1 cellular context compared by ENCODE assay signal in the genomic region with DNA sequence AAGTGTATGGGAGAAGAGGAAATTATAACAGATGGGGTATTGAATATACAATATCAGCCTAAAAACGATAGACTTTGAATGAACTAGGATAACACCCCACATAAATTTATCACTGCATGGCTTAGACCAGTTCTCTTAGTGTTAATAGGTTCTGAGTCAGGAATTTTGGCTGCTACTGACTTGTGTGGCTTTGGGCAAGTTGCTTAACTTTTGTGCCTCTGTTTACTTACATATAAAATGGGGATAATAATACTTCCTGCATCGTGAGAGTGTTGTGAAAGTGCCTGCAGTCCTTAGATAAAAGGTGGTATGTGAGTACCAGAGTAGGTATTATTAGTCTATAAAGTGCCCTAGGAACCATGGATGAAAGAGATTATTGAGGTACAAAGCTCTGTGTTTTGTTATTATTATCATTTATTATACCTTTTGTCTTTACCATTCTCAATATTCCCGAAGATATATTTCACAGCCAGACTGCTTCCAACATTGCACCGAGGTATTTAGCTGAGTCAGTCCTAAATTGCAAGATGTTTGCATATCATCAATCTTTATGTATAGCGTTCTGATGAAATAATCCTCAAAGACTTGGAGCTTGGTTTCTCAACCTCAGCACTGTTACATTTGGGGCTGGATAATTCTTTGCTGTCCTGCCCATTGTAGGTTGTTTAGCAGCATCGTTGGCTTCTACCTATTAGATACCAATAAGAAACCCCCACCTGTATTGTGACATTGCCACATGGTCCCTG.
TF ChIP-seq lines count a peak whose summit lies in the region.

No MANE protein-coding gene starts in this region.

TF ChIP-seq in H1, 55 proteins besides CTCF, POLR2A, EP300 and RAD21:
- TF ChIP-seq, protein P1, sequence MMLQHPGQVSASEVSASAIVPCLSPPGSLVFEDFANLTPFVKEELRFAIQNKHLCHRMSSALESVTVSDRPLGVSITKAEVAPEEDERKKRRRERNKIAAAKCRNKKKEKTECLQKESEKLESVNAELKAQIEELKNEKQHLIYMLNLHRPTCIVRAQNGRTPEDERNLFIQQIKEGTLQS (IDR thresholded peaks at IDR 0.05; ENCODE audit: insufficient read depth, low read depth, low read length), result no peak
- TF ChIP-seq TAF1 (IDR thresholded peaks at IDR 0.05; ENCODE audit: low read depth, low read length), result no peak
- TF ChIP-seq CEBPB (IDR thresholded peaks at IDR 0.05; ENCODE audit: low read depth, low read length), result no peak
- no peak for TF ChIP-seq MAFK (IDR thresholded peaks at IDR 0.05; ENCODE audit: low read depth, low read length)
- TF ChIP-seq GABPA (IDR thresholded peaks at IDR 0.05; ENCODE audit: borderline replicate concordance, insufficient read depth, low read length), result no peak
- no peak for TF ChIP-seq BCL11A (IDR thresholded peaks at IDR 0.05; ENCODE audit: low read depth in 2 of 2, low read length in 2 of 2)
- TF ChIP-seq SRF (IDR thresholded peaks at IDR 0.05; ENCODE audit: low read depth, low read length), result no peak
- TF ChIP-seq SP4 (IDR thresholded peaks at IDR 0.05; ENCODE audit: low read length), result no peak
- no peak for TF ChIP-seq SIRT6 (IDR thresholded peaks at IDR 0.05; ENCODE audit: low read length)
- TF ChIP-seq, protein P2, sequence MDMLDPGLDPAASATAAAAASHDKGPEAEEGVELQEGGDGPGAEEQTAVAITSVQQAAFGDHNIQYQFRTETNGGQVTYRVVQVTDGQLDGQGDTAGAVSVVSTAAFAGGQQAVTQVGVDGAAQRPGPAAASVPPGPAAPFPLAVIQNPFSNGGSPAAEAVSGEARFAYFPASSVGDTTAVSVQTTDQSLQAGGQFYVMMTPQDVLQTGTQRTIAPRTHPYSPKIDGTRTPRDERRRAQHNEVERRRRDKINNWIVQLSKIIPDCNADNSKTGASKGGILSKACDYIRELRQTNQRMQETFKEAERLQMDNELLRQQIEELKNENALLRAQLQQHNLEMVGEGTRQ (IDR thresholded peaks at IDR 0.05; ENCODE audit: low read length), result no peak
- TF ChIP-seq NRF1 (IDR thresholded peaks at IDR 0.05; ENCODE audit: low read depth, low read length), result no peak
- TF ChIP-seq TCF12 (IDR thresholded peaks at IDR 0.05; ENCODE audit: low read depth, low read length), result no peak
- TF ChIP-seq TAF7 (optimal IDR thresholded peaks at IDR 0.05; ENCODE audit: borderline replicate concordance, low read depth, low read length), result no peak
- TF ChIP-seq NANOG (IDR thresholded peaks at IDR 0.05; ENCODE audit: insufficient read depth, low read depth, low read length, poor library complexity, severe bottlenecking), result no peak
- TF ChIP-seq SP2 (IDR thresholded peaks at IDR 0.05; ENCODE audit: low read length), result no peak
- no peak for TF ChIP-seq RNF2 (IDR thresholded peaks at IDR 0.05; ENCODE audit: borderline replicate concordance, low read depth, low read length, missing control alignments, poor library complexity, severe bottlenecking)
